15 cellular contexts compared by ENCODE assay signal in genomic region chr2:9652267-9652666, GRCh38. TPM values are rescaled to one million over a fixed set of nuclear protein-coding genes. Genes with fewer than 3 reads are reported as not detected.
DNase-seq lines count a peak whose midpoint lies in the region; ATAC-seq and TF ChIP-seq lines count a peak whose summit lies in the region.
"Had no signal": no experiment of that assay in that cellular context is flagged by ENCODE, and none has a peak within 500 bp of the region (broad histone marks: within the 10 kb centered on the region; RNA-seq: fewer than 3 reads in every experiment).

No MANE protein-coding gene starts in this region.

- POLR2A ChIA-PET in HEK293 (lab: Yijun Ruan, JAX), result no interaction called here

- H3K27ac ChIP-seq in HEK293 (ENCODE audit: extremely low read depth, low read depth, low read length) (no peak overlapping the region), cingulate gyrus (ENCODE audit: low read depth, low read length) (peak overlapping the region; percentile 29), neuronal stem cell (replicated peaks; ENCODE audit: low read length) (no peak overlapping the region)

- ATAC-seq in HG03565 (IDR thresholded peaks at IDR 0.05; ENCODE audit: unreplicated experiment) (no peak), HG02870 (IDR thresholded peaks at IDR 0.05; ENCODE audit: unreplicated experiment) (no peak), GM21619 (IDR thresholded peaks at IDR 0.05; ENCODE audit: unreplicated experiment) (no peak)

- H3K9ac ChIP-seq in neuronal stem cell (ENCODE audit: low read depth, low read length, poor library complexity), result peak overlapping the region; percentile 53

- CTCF ChIA-PET in HEK293 (lab: Yijun Ruan, JAX), result no interaction called here

- H3K4ac ChIP-seq in neuronal stem cell (ENCODE audit: low read length), result no peak overlapping the region

- no peak for TF ChIP-seq CTCF in HEK293 (tag by site-specific recombination; IDR thresholded peaks at IDR 0.05)

- H3K9me3 ChIP-seq in HEK293 (ENCODE audit: control insufficient read depth, insufficient read depth, low read depth, low read length) (no peaks in the 10 kb centered on the region), neuronal stem cell (replicated peaks in 1 of 2; ENCODE audit: control insufficient read depth in 2 of 2, insufficient read depth in 1 of 2, low read depth in 1 of 2, low read length in 2 of 2) (no peaks in the 10 kb centered on the region)
- H3K9me3 ChIP-seq: BE2C had no signal

- H3K27me3 ChIP-seq in neuronal stem cell (ENCODE audit: control insufficient read depth in 3 of 3, insufficient read depth in 3 of 3, low read depth in 1 of 3, low read length in 3 of 3), result peaks cover 0 to 18% (median 0%) of the 10 kb centered on the region in 3 experiments
- H3K27me3 ChIP-seq: BE2C had no signal

- H3K36me3 ChIP-seq in HEK293 (ENCODE audit: control insufficient read depth in 2 of 2, insufficient read depth in 1 of 2, low read length in 2 of 2) (no peaks in the 10 kb centered on the region), neuronal stem cell (replicated peaks in 1 of 2; ENCODE audit: control insufficient read depth in 2 of 2, insufficient read depth in 2 of 2, low read length in 2 of 2) (no peaks in the 10 kb centered on the region)
- H3K36me3 ChIP-seq: BE2C had no signal

- H3K79me1 ChIP-seq in neuronal stem cell (ENCODE audit: low read depth, low read length), result no peaks in the 10 kb centered on the region

- H2AK5ac ChIP-seq in neuronal stem cell (ENCODE audit: low read depth, low read length), result no peak overlapping the region

- DNase-seq in neuronal stem cell (ENCODE audit: low spot score) (no peak), putamen (ENCODE audit: low spot score) (no peak)
- DNase-seq: ACHN; BE2C; CD4-positive, alpha-beta memory T cell; DMS79 treated with DMSO at 0.1 percent for 48 hours; GF-D8; GOT3; H9; KG1 had no signal

- no peak overlapping the region for H4K8ac ChIP-seq in neuronal stem cell (ENCODE audit: low read depth, low read length)

- H3K4me3 ChIP-seq in HEK293 (ENCODE audit: low read depth, low read length) (no peak overlapping the region), neuronal stem cell (ENCODE audit: low read length in 2 of 2) (no peak overlapping the region)

- H3K18ac ChIP-seq in neuronal stem cell (ENCODE audit: low read length), result no peak overlapping the region

- WGBS in neuronal stem cell (ENCODE audit: extremely low coverage in 2 of 2, insufficient read length in 2 of 2, insufficient replicate concordance in 1 of 2), 2 donors, result 100% methylated on average over 1 of the region's 1 CpG

- no peak overlapping the region for H3K4me2 ChIP-seq in neuronal stem cell (ENCODE audit: insufficient read depth, low read length, poor library complexity, severe bottlenecking)

- no peak overlapping the region for H3K23ac ChIP-seq in neuronal stem cell (ENCODE audit: low read depth, low read length, poor library complexity)

- H4K91ac ChIP-seq in neuronal stem cell (ENCODE audit: low read depth, low read length, poor library complexity), result no peak overlapping the region

- no peak overlapping the region for H2BK15ac ChIP-seq in neuronal stem cell (ENCODE audit: low read length)

- H2AFZ ChIP-seq in neuronal stem cell (ENCODE audit: low read length), result no peak overlapping the region

- no peak overlapping the region for H3K14ac ChIP-seq in neuronal stem cell (ENCODE audit: low read length)

- no peak overlapping the region for H2BK120ac ChIP-seq in neuronal stem cell (ENCODE audit: low read depth, low read length)

- no peak overlapping the region for H2BK5ac ChIP-seq in neuronal stem cell (ENCODE audit: low read length)

- no peak overlapping the region for H2BK12ac ChIP-seq in neuronal stem cell (ENCODE audit: low read length)

- peaks cover 11% of the 10 kb centered on the region for H3K4me1 ChIP-seq in HEK293 (ENCODE audit: control insufficient read depth, insufficient read depth, low read length)
- peaks cover 3 to 4% of the 10 kb centered on the region in 2 donors for H3K4me1 ChIP-seq in neuronal stem cell (ENCODE audit: control insufficient read depth in 2 of 2, insufficient read depth in 1 of 2, low read depth in 1 of 2, low read length in 2 of 2)

TF ChIP-seq in HEK293, 187 proteins besides CTCF, POLR2A, EP300 and RAD21:
- TF ChIP-seq, protein P1, sequence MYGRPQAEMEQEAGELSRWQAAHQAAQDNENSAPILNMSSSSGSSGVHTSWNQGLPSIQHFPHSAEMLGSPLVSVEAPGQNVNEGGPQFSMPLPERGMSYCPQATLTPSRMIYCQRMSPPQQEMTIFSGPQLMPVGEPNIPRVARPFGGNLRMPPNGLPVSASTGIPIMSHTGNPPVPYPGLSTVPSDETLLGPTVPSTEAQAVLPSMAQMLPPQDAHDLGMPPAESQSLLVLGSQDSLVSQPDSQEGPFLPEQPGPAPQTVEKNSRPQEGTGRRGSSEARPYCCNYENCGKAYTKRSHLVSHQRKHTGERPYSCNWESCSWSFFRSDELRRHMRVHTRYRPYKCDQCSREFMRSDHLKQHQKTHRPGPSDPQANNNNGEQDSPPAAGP (tag by site-specific recombination; IDR thresholded peaks at IDR 0.05), result no peak
- TF ChIP-seq ZBTB21 (tag by site-specific recombination; IDR thresholded peaks at IDR 0.05) (no peak), ZBTB20 (tag by site-specific recombination; IDR thresholded peaks at IDR 0.05) (0 out of 2 replicates have a peak, but pooled peaks have one; percentile 25), ZNF341 (tag by site-specific recombination; IDR thresholded peaks at IDR 0.05; ENCODE audit: low read depth) (no peak), ZNF366 (tag by site-specific recombination; conservative IDR thresholded peaks at IDR 0.05) (peak; percentile 99), SCRT1 (tag by site-specific recombination; IDR thresholded peaks at IDR 0.05; ENCODE audit: borderline replicate concordance) (no peak), ZBTB17 (tag by site-specific recombination; IDR thresholded peaks at IDR 0.05) (peak; percentile 100)

RNA-seq across cellular contexts. Expression of gene YWHAQ, which starts 21.5 kb away (rescaled TPM):
- 433 TPM for polyA plus RNA-seq in neuronal stem cell (2013, experiment 1 of 2)
- polyA plus RNA-seq in neuronal stem cell (2013, experiment 2 of 2), result 430 TPM
